In genomic region chr7:122143751-122144711, GRCh38 we compare ENCODE assay signal across 1 cellular context.
TF ChIP-seq lines count a peak whose summit lies in the region.

Gene AASS (minus strand): TSS chr7:122144249. CDS start chr7:122133726, 10,523 bp downstream.

TF ChIP-seq in HepG2, 621 proteins besides CTCF, POLR2A, EP300 and RAD21 (continued from another document and continues in another):
- peak; percentile 55; the same call in 1 of the 2 replicates for TF ChIP-seq THAP9 (CRISPR knock-in tag; IDR thresholded peaks at IDR 0.05; ENCODE audit: borderline replicate concordance)
- no peak for TF ChIP-seq ZNF713 (CRISPR knock-in tag; IDR thresholded peaks at IDR 0.05)
- TF ChIP-seq ZNF703 (CRISPR knock-in tag; IDR thresholded peaks at IDR 0.05; ENCODE audit: borderline replicate concordance) = peak; percentile 38; the same call in 1 of the 2 replicates
- TF ChIP-seq ZHX1 (CRISPR knock-in tag; IDR thresholded peaks at IDR 0.05; ENCODE audit: low read depth) = 0 out of 2 replicates have a peak, but pooled peaks have one; percentile 12
- no peak; the same call in 1 of the 2 replicates for TF ChIP-seq POGK (CRISPR knock-in tag; conservative IDR thresholded peaks at IDR 0.05)
- peak; percentile 57; the same call in 1 of the 2 replicates for TF ChIP-seq HMG20A (CRISPR knock-in tag; IDR thresholded peaks at IDR 0.05; ENCODE audit: borderline replicate concordance)
- no peak for TF ChIP-seq GATA4 (IDR thresholded peaks at IDR 0.05; ENCODE audit: borderline replicate concordance, low read depth)
- no peak for TF ChIP-seq NFRKB (IDR thresholded peaks at IDR 0.05)
- TF ChIP-seq, protein P1, sequence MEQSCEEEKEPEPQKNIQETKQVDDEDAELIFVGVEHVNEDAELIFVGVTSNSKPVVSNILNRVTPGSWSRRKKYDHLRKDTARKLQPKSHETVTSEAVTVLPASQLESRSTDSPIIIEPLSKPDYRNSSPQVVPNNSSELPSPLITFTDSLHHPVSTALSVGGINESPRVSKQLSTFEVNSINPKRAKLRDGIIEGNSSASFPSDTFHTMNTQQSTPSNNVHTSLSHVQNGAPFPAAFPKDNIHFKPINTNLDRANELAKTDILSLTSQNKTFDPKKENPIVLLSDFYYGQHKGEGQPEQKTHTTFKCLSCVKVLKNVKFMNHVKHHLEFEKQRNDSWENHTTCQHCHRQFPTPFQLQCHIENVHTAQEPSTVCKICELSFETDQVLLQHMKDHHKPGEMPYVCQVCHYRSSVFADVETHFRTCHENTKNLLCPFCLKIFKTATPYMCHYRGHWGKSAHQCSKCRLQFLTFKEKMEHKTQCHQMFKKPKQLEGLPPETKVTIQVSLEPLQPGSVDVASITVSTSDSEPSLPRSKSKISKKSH (CRISPR knock-in tag; IDR thresholded peaks at IDR 0.05; ENCODE audit: borderline replicate concordance) = no peak
- TF ChIP-seq SMARCE1 (IDR thresholded peaks at IDR 0.05; ENCODE audit: borderline replicate concordance) = no peak
- no peak for TF ChIP-seq ZNF335 (CRISPR knock-in tag; IDR thresholded peaks at IDR 0.05)
- peak; percentile 46; the same call in 1 of the 2 replicates for TF ChIP-seq HNF4G (IDR thresholded peaks at IDR 0.05; ENCODE audit: borderline replicate concordance, low read depth, low read length)
- TF ChIP-seq HNF4G (CRISPR knock-in tag; IDR thresholded peaks at IDR 0.05; ENCODE audit: borderline replicate concordance, low read depth) = 0 out of 2 replicates have a peak, but pooled peaks have one; percentile 15
- TF ChIP-seq ZNF513 (CRISPR knock-in tag; conservative IDR thresholded peaks at IDR 0.05) = no peak
- TF ChIP-seq ZNF607 (CRISPR knock-in tag; IDR thresholded peaks at IDR 0.05; ENCODE audit: borderline replicate concordance) = no peak; the same call in 1 of the 2 replicates
- TF ChIP-seq HDAC1 (CRISPR knock-in tag; IDR thresholded peaks at IDR 0.05) = peak; percentile 86
- no peak for TF ChIP-seq ZNF10 (CRISPR knock-in tag; IDR thresholded peaks at IDR 0.05; ENCODE audit: borderline replicate concordance, low read depth)
- TF ChIP-seq KDM5A (IDR thresholded peaks at IDR 0.05; ENCODE audit: borderline replicate concordance, low read length) = peak; percentile 74; the same call in 1 of the 2 replicates
- TF ChIP-seq, protein P2, sequence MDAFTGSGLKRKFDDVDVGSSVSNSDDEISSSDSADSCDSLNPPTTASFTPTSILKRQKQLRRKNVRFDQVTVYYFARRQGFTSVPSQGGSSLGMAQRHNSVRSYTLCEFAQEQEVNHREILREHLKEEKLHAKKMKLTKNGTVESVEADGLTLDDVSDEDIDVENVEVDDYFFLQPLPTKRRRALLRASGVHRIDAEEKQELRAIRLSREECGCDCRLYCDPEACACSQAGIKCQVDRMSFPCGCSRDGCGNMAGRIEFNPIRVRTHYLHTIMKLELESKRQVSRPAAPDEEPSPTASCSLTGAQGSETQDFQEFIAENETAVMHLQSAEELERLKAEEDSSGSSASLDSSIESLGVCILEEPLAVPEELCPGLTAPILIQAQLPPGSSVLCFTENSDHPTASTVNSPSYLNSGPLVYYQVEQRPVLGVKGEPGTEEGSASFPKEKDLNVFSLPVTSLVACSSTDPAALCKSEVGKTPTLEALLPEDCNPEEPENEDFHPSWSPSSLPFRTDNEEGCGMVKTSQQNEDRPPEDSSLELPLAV (CRISPR knock-in tag; conservative IDR thresholded peaks at IDR 0.05; ENCODE audit: low read depth) = no peak
- no peak for TF ChIP-seq FOXP1 (IDR thresholded peaks at IDR 0.05)
- no peak for TF ChIP-seq FOXP1 (CRISPR knock-in tag; IDR thresholded peaks at IDR 0.05)
- no peak for TF ChIP-seq ZNF33B (CRISPR knock-in tag; IDR thresholded peaks at IDR 0.05)
- TF ChIP-seq, protein P3, sequence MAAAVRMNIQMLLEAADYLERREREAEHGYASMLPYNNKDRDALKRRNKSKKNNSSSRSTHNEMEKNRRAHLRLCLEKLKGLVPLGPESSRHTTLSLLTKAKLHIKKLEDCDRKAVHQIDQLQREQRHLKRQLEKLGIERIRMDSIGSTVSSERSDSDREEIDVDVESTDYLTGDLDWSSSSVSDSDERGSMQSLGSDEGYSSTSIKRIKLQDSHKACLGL (CRISPR knock-in tag; IDR thresholded peaks at IDR 0.05) = no peak
- peak; percentile 67; the same call in 1 of the 2 replicates for TF ChIP-seq GABPB1 (CRISPR knock-in tag; IDR thresholded peaks at IDR 0.05)
- TF ChIP-seq ZNF547 (CRISPR knock-in tag; IDR thresholded peaks at IDR 0.05) = no peak
- TF ChIP-seq ZNF251 (CRISPR knock-in tag; IDR thresholded peaks at IDR 0.05) = no peak
- TF ChIP-seq ZNF780A (CRISPR knock-in tag; IDR thresholded peaks at IDR 0.05) = no peak
- TF ChIP-seq ZZZ3 (CRISPR knock-in tag; IDR thresholded peaks at IDR 0.05; ENCODE audit: borderline replicate concordance) = no peak
- no peak for TF ChIP-seq XBP1 (CRISPR knock-in tag; IDR thresholded peaks at IDR 0.05)
- TF ChIP-seq MIER3 (CRISPR knock-in tag; IDR thresholded peaks at IDR 0.05; ENCODE audit: borderline replicate concordance) = no peak
- TF ChIP-seq ZFP36L2 (CRISPR knock-in tag; IDR thresholded peaks at IDR 0.05) = no peak
- TF ChIP-seq ZNF496 (CRISPR knock-in tag; IDR thresholded peaks at IDR 0.05; ENCODE audit: insufficient replicate concordance) = no peak
- TF ChIP-seq JUND (CRISPR knock-in tag; IDR thresholded peaks at IDR 0.05) = no peak
- TF ChIP-seq ONECUT2 (CRISPR knock-in tag; IDR thresholded peaks at IDR 0.05) = peak; percentile 90
- TF ChIP-seq ZNF260 (CRISPR knock-in tag; IDR thresholded peaks at IDR 0.05; ENCODE audit: borderline replicate concordance, low read depth) = no peak
- TF ChIP-seq ZNF337 (CRISPR knock-in tag; IDR thresholded peaks at IDR 0.05; ENCODE audit: borderline replicate concordance, low read depth) = peak; percentile 38; the same call in 1 of the 2 replicates
- TF ChIP-seq, protein P4, sequence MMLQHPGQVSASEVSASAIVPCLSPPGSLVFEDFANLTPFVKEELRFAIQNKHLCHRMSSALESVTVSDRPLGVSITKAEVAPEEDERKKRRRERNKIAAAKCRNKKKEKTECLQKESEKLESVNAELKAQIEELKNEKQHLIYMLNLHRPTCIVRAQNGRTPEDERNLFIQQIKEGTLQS (CRISPR knock-in tag; IDR thresholded peaks at IDR 0.05) = no peak
- TF ChIP-seq ZNF589 (CRISPR knock-in tag; conservative IDR thresholded peaks at IDR 0.05) = no peak
- no peak for TF ChIP-seq SMAD9 (CRISPR knock-in tag; IDR thresholded peaks at IDR 0.05)
- TF ChIP-seq IKZF4 (CRISPR knock-in tag; IDR thresholded peaks at IDR 0.05; ENCODE audit: borderline replicate concordance, low read depth, not compliant biosample characterization) = peak; percentile 48
- TF ChIP-seq KMT2A (CRISPR knock-in tag; IDR thresholded peaks at IDR 0.05) = peak; percentile 38; the same call in 1 of the 2 replicates
- no peak for TF ChIP-seq KDM1A (CRISPR knock-in tag; IDR thresholded peaks at IDR 0.05)
- no peak for TF ChIP-seq FOXK2 (IDR thresholded peaks at IDR 0.05)
- TF ChIP-seq RCOR2 (CRISPR knock-in tag; IDR thresholded peaks at IDR 0.05) = no peak
- no peak for TF ChIP-seq ELF4 (CRISPR knock-in tag; IDR thresholded peaks at IDR 0.05; ENCODE audit: borderline replicate concordance)
- no peak for TF ChIP-seq CBX5 (CRISPR knock-in tag; IDR thresholded peaks at IDR 0.05; ENCODE audit: borderline replicate concordance)
- TF ChIP-seq, protein P5, sequence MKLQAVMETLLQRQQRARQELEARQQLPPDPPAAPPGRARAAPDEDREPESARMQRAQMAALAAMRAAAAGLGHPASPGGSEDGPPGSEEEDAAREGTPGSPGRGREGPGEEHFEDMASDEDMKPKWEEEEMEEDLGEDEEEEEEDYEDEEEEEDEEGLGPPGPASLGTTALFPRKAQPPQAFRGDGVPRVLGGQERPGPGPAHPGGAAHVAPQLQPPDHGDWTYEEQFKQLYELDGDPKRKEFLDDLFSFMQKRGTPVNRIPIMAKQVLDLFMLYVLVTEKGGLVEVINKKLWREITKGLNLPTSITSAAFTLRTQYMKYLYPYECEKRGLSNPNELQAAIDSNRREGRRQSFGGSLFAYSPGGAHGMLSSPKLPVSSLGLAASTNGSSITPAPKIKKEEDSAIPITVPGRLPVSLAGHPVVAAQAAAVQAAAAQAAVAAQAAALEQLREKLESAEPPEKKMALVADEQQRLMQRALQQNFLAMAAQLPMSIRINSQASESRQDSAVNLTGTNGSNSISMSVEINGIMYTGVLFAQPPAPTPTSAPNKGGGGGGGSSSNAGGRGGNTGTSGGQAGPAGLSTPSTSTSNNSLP (IDR thresholded peaks at IDR 0.05; ENCODE audit: low read depth, low read length) = no peak
- no peak for TF ChIP-seq SAFB2 (CRISPR knock-in tag; IDR thresholded peaks at IDR 0.05; ENCODE audit: borderline replicate concordance, low read depth)
- TF ChIP-seq, protein P6, sequence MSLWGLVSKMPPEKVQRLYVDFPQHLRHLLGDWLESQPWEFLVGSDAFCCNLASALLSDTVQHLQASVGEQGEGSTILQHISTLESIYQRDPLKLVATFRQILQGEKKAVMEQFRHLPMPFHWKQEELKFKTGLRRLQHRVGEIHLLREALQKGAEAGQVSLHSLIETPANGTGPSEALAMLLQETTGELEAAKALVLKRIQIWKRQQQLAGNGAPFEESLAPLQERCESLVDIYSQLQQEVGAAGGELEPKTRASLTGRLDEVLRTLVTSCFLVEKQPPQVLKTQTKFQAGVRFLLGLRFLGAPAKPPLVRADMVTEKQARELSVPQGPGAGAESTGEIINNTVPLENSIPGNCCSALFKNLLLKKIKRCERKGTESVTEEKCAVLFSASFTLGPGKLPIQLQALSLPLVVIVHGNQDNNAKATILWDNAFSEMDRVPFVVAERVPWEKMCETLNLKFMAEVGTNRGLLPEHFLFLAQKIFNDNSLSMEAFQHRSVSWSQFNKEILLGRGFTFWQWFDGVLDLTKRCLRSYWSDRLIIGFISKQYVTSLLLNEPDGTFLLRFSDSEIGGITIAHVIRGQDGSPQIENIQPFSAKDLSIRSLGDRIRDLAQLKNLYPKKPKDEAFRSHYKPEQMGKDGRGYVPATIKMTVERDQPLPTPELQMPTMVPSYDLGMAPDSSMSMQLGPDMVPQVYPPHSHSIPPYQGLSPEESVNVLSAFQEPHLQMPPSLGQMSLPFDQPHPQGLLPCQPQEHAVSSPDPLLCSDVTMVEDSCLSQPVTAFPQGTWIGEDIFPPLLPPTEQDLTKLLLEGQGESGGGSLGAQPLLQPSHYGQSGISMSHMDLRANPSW (CRISPR knock-in tag; IDR thresholded peaks at IDR 0.05; ENCODE audit: borderline replicate concordance) = no peak
- TF ChIP-seq CBX2 (IDR thresholded peaks at IDR 0.05; ENCODE audit: low read depth, low read length) = no peak
- TF ChIP-seq CBX2 (CRISPR knock-in tag; IDR thresholded peaks at IDR 0.05; ENCODE audit: low read depth) = no peak
